In genomic region chr6:28659250-28659566, GRCh38 we compare ENCODE assay signal across 11 cellular contexts.
DNase-seq lines count a peak whose midpoint lies in the region; ATAC-seq and TF ChIP-seq lines count a peak whose summit lies in the region.
"Had no signal": no experiment of that assay in that cellular context is flagged by ENCODE, and none has a peak within 500 bp of the region (broad histone marks: within the 10 kb centered on the region; RNA-seq: fewer than 3 reads in every experiment).

No MANE protein-coding gene starts in this region.

- no peak for ATAC-seq in activated naive CD8-positive, alpha-beta T cell treated with anti-CD3 and anti-CD28 coated beads, Interleukin-2, amount 10 ng/mL, durations not matched to agents 7 days and 5 days (ENCODE audit: low read depth)
- no peak for ATAC-seq in upper lobe of right lung
- no peak for ATAC-seq in natural killer cell treated with Interleukin-12 subunit alpha and Interleukin-12 subunit beta and Interleukin-15 and Interleukin-18, amount 100 ng/mL, for 72 hours

- H3K36me3 ChIP-seq in iPS-18a (ENCODE audit: control insufficient read depth, low read depth, low read length) (no peaks in the 10 kb centered on the region), upper lobe of right lung (no peaks in the 10 kb centered on the region)

- H3K4me1 ChIP-seq in iPS-18a (ENCODE audit: control insufficient read depth, low read depth, low read length) (no peaks in the 10 kb centered on the region), upper lobe of right lung (peaks cover 7% of the 10 kb centered on the region)

- H3K4me3 ChIP-seq in iPS-18a (ENCODE audit: low read length) (peak overlapping the region; percentile 96), upper lobe of right lung (no peak overlapping the region)

- DNase-seq in activated naive CD8-positive, alpha-beta T cell treated with anti-CD3 and anti-CD28 coated beads for 36 hours, result no peak
- DNase-seq in activated naive CD8-positive, alpha-beta T cell treated with anti-CD3 and anti-CD28 coated beads, Interleukin-2, amount 10 ng/mL, durations not matched to agents 7 days and 5 days, result no peak
- DNase-seq in type B pancreatic cell (ENCODE audit: extremely low spot score, unreplicated experiment) (no peak), upper lobe of right lung (no peak)
- DNase-seq in activated CD4-positive, alpha-beta T cell treated with anti-CD3 and anti-CD28 coated beads, Interleukin-2, amount 50 U/mL, for 48 hours, result no peak
- DNase-seq in natural killer cell treated with Interleukin-12 subunit alpha and Interleukin-12 subunit beta and Interleukin-15 and Interleukin-18, amount 100 ng/mL, for 72 hours (ENCODE audit: low spot score), result no peak
- DNase-seq: CD4-positive, alpha-beta memory T cell; NCI-H1105; occipital lobe had no signal

- H3K27ac ChIP-seq in iPS-18a (ENCODE audit: low read length) (no peak overlapping the region), upper lobe of right lung (no peak overlapping the region)

- H3K4me1 Mint-ChIP-seq in activated naive CD8-positive, alpha-beta T cell (ENCODE audit: low read depth), result peaks cover 25% of the 10 kb centered on the region
- peaks cover 24% of the 10 kb centered on the region for H3K4me1 Mint-ChIP-seq in activated naive CD8-positive, alpha-beta T cell treated with anti-CD3 and anti-CD28 coated beads for 36 hours
- peaks cover 20% of the 10 kb centered on the region for H3K4me1 Mint-ChIP-seq in activated naive CD8-positive, alpha-beta T cell treated with anti-CD3 and anti-CD28 coated beads, Interleukin-2, amount 10 ng/mL, durations not matched to agents 7 days and 5 days
- peaks cover 19% of the 10 kb centered on the region for H3K4me1 Mint-ChIP-seq in type B pancreatic cell (ENCODE audit: unreplicated experiment)
- H3K4me1 Mint-ChIP-seq in natural killer cell treated with Interleukin-12 subunit alpha and Interleukin-12 subunit beta and Interleukin-15 and Interleukin-18, amount 100 ng/mL, for 72 hours (ENCODE audit: low read depth in 2 of 2), result peaks cover 17 to 21% of the 10 kb centered on the region in 2 donors

- H3K9me3 ChIP-seq in iPS-18a (ENCODE audit: control insufficient read depth, low read depth, low read length), result no peaks in the 10 kb centered on the region
- no peaks in the 10 kb centered on the region for H3K9me3 ChIP-seq in upper lobe of right lung

- no peak overlapping the region for H3K9ac ChIP-seq in iPS-18a (ENCODE audit: low read length)

- peak overlapping the region; percentile 86 for H3K4me3 Mint-ChIP-seq in activated naive CD8-positive, alpha-beta T cell
- H3K4me3 Mint-ChIP-seq in activated naive CD8-positive, alpha-beta T cell treated with anti-CD3 and anti-CD28 coated beads for 36 hours, result no peak overlapping the region
- H3K4me3 Mint-ChIP-seq in activated naive CD8-positive, alpha-beta T cell treated with anti-CD3 and anti-CD28 coated beads, Interleukin-2, amount 10 ng/mL, durations not matched to agents 7 days and 5 days, result peak overlapping the region; percentile 80
- H3K4me3 Mint-ChIP-seq in type B pancreatic cell, result peak overlapping the region; percentile 94
- H3K4me3 Mint-ChIP-seq in natural killer cell treated with Interleukin-12 subunit alpha and Interleukin-12 subunit beta and Interleukin-15 and Interleukin-18, amount 100 ng/mL, for 72 hours, result no peak overlapping the region

- H3K36me3 Mint-ChIP-seq in activated naive CD8-positive, alpha-beta T cell, result no peaks in the 10 kb centered on the region
- peaks cover 8% of the 10 kb centered on the region for H3K36me3 Mint-ChIP-seq in activated naive CD8-positive, alpha-beta T cell treated with anti-CD3 and anti-CD28 coated beads for 36 hours
- no peaks in the 10 kb centered on the region for H3K36me3 Mint-ChIP-seq in activated naive CD8-positive, alpha-beta T cell treated with anti-CD3 and anti-CD28 coated beads, Interleukin-2, amount 10 ng/mL, durations not matched to agents 7 days and 5 days
- peaks cover 6% of the 10 kb centered on the region for H3K36me3 Mint-ChIP-seq in type B pancreatic cell
- no peaks in the 10 kb centered on the region for H3K36me3 Mint-ChIP-seq in natural killer cell treated with Interleukin-12 subunit alpha and Interleukin-12 subunit beta and Interleukin-15 and Interleukin-18, amount 100 ng/mL, for 72 hours

- TF ChIP-seq CTCF in type B pancreatic cell (conservative IDR thresholded peaks at IDR 0.05) (no peak), upper lobe of right lung (IDR thresholded peaks at IDR 0.05) (no peak)

- POLR2A ChIA-PET in activated naive CD8-positive, alpha-beta T cell treated with anti-CD3 and anti-CD28 coated beads, Interleukin-2, amount 10 ng/mL, durations not matched to agents 7 days and 5 days (lab: Charles Lee), result no interaction called here

- peaks cover 51% of the 10 kb centered on the region for H3K27me3 Mint-ChIP-seq in activated naive CD8-positive, alpha-beta T cell
- H3K27me3 Mint-ChIP-seq in activated naive CD8-positive, alpha-beta T cell treated with anti-CD3 and anti-CD28 coated beads for 36 hours, result peaks cover 81% of the 10 kb centered on the region
- H3K27me3 Mint-ChIP-seq in activated naive CD8-positive, alpha-beta T cell treated with anti-CD3 and anti-CD28 coated beads, Interleukin-2, amount 10 ng/mL, durations not matched to agents 7 days and 5 days, result peaks cover 63% of the 10 kb centered on the region
- H3K27me3 Mint-ChIP-seq in type B pancreatic cell, result peaks cover 27% of the 10 kb centered on the region
- peaks cover 44 to 62% of the 10 kb centered on the region in 2 donors for H3K27me3 Mint-ChIP-seq in natural killer cell treated with Interleukin-12 subunit alpha and Interleukin-12 subunit beta and Interleukin-15 and Interleukin-18, amount 100 ng/mL, for 72 hours

- no peaks in the 10 kb centered on the region for H3K27me3 ChIP-seq in iPS-18a (ENCODE audit: control insufficient read depth, insufficient read depth, low read length)
- H3K27me3 ChIP-seq in upper lobe of right lung, result peaks cover 62% of the 10 kb centered on the region

- H3K27ac Mint-ChIP-seq in activated naive CD8-positive, alpha-beta T cell, result no peak overlapping the region
- H3K27ac Mint-ChIP-seq in activated naive CD8-positive, alpha-beta T cell treated with anti-CD3 and anti-CD28 coated beads for 36 hours, result no peak overlapping the region
- H3K27ac Mint-ChIP-seq in activated naive CD8-positive, alpha-beta T cell treated with anti-CD3 and anti-CD28 coated beads, Interleukin-2, amount 10 ng/mL, durations not matched to agents 7 days and 5 days, result no peak overlapping the region
- H3K27ac Mint-ChIP-seq in type B pancreatic cell, result peak overlapping the region; percentile 93
- H3K27ac Mint-ChIP-seq in natural killer cell treated with Interleukin-12 subunit alpha and Interleukin-12 subunit beta and Interleukin-15 and Interleukin-18, amount 100 ng/mL, for 72 hours, result no peak overlapping the region

- no peaks in the 10 kb centered on the region for H3K9me3 Mint-ChIP-seq in activated naive CD8-positive, alpha-beta T cell (ENCODE audit: low read depth)
- H3K9me3 Mint-ChIP-seq in activated naive CD8-positive, alpha-beta T cell treated with anti-CD3 and anti-CD28 coated beads for 36 hours, result peaks cover 5% of the 10 kb centered on the region
- no peaks in the 10 kb centered on the region for H3K9me3 Mint-ChIP-seq in activated naive CD8-positive, alpha-beta T cell treated with anti-CD3 and anti-CD28 coated beads, Interleukin-2, amount 10 ng/mL, durations not matched to agents 7 days and 5 days
- no peaks in the 10 kb centered on the region for H3K9me3 Mint-ChIP-seq in type B pancreatic cell
- H3K9me3 Mint-ChIP-seq in natural killer cell treated with Interleukin-12 subunit alpha and Interleukin-12 subunit beta and Interleukin-15 and Interleukin-18, amount 100 ng/mL, for 72 hours, result no peaks in the 10 kb centered on the region

- intact Hi-C loops in upper lobe of right lung (cut with DNase I), result no loop called here

Comparison
In these comparisons a context has a peak if more than half of its experiments do, and no peak if none do; other contexts are left out.
1. H3K4me3 Mint-ChIP-seq: peak in activated naive CD8-positive, alpha-beta T cell (single experiment), activated naive CD8-positive, alpha-beta T cell treated with anti-CD3 and anti-CD28 coated beads, Interleukin-2, amount 10 ng/mL, durations not matched to agents 7 days and 5 days (single experiment) and type B pancreatic cell (single experiment); none in activated naive CD8-positive, alpha-beta T cell treated with anti-CD3 and anti-CD28 coated beads for 36 hours (single experiment) and natural killer cell treated with Interleukin-12 subunit alpha and Interleukin-12 subunit beta and Interleukin-15 and Interleukin-18, amount 100 ng/mL, for 72 hours (single experiment).